In genomic region chr9:130041648-130042405, GRCh38 we compare ENCODE assay signal across 1 cellular context.
A peak's percentile ranks its signal among the peaks of the same experiment; 100 is the strongest.
TF ChIP-seq lines count a peak whose summit lies in the region.

No MANE protein-coding gene starts in this region.

TF ChIP-seq in GM12878, 131 proteins besides CTCF, POLR2A, EP300 and RAD21 (continues in another document):
- TF ChIP-seq ZNF622 (IDR thresholded peaks at IDR 0.05): no peak
- TF ChIP-seq HCFC1 (IDR thresholded peaks at IDR 0.05; ENCODE audit: low read length): no peak
- no peak for TF ChIP-seq E2F4 (IDR thresholded peaks at IDR 0.05; ENCODE audit: low read depth, low read length)
- no peak for TF ChIP-seq CBX5 (IDR thresholded peaks at IDR 0.05; ENCODE audit: low read depth)
- no peak for TF ChIP-seq SMAD5 (IDR thresholded peaks at IDR 0.05; ENCODE audit: low read depth)
- no peak for TF ChIP-seq HDAC2 (IDR thresholded peaks at IDR 0.05)
- no peak for TF ChIP-seq SMC3 (IDR thresholded peaks at IDR 0.05; ENCODE audit: borderline replicate concordance, low read length)
- TF ChIP-seq MTA3 (IDR thresholded peaks at IDR 0.05; ENCODE audit: borderline replicate concordance, low read length): no peak
- TF ChIP-seq, protein P1, sequence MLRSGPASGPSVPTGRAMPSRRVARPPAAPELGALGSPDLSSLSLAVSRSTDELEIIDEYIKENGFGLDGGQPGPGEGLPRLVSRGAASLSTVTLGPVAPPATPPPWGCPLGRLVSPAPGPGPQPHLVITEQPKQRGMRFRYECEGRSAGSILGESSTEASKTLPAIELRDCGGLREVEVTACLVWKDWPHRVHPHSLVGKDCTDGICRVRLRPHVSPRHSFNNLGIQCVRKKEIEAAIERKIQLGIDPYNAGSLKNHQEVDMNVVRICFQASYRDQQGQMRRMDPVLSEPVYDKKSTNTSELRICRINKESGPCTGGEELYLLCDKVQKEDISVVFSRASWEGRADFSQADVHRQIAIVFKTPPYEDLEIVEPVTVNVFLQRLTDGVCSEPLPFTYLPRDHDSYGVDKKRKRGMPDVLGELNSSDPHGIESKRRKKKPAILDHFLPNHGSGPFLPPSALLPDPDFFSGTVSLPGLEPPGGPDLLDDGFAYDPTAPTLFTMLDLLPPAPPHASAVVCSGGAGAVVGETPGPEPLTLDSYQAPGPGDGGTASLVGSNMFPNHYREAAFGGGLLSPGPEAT (IDR thresholded peaks at IDR 0.05; ENCODE audit: low read depth): 0 out of 2 replicates have a peak, but pooled peaks have one; percentile 26
- no peak for TF ChIP-seq MEF2B (IDR thresholded peaks at IDR 0.05; ENCODE audit: partially characterized antibody, poor library complexity, severe bottlenecking)
- no peak for TF ChIP-seq ATF3 (IDR thresholded peaks at IDR 0.05; ENCODE audit: borderline replicate concordance, extremely low read depth, low read depth, low read length)
- no peak for TF ChIP-seq GATAD2B (conservative IDR thresholded peaks at IDR 0.05; ENCODE audit: low read depth)
- TF ChIP-seq SREBF1 (IDR thresholded peaks at IDR 0.05; ENCODE audit: low read length): no peak
- TF ChIP-seq MYB (IDR thresholded peaks at IDR 0.05; ENCODE audit: borderline replicate concordance, low read depth, low read length): no peak
- no peak for TF ChIP-seq BCLAF1 (IDR thresholded peaks at IDR 0.05)
- no peak for TF ChIP-seq STAT1 (conservative IDR thresholded peaks at IDR 0.05)
- no peak for TF ChIP-seq SRF (IDR thresholded peaks at IDR 0.05; ENCODE audit: low read depth in 2 of 2, low read length in 2 of 2)
- TF ChIP-seq CREM (IDR thresholded peaks at IDR 0.05; ENCODE audit: low read depth): no peak
- no peak for TF ChIP-seq ZNF207 (IDR thresholded peaks at IDR 0.05; ENCODE audit: borderline replicate concordance)
- TF ChIP-seq CUX1 (IDR thresholded peaks at IDR 0.05; ENCODE audit: insufficient replicate concordance, low read depth, low read length): no peak
- no peak for TF ChIP-seq KAT2A (conservative IDR thresholded peaks at IDR 0.05; ENCODE audit: control insufficient read depth, low read depth, low read length)
- TF ChIP-seq EED (IDR thresholded peaks at IDR 0.05; ENCODE audit: low read depth): 0 out of 2 replicates have a peak, but pooled peaks have one; percentile 21
- no peak for TF ChIP-seq EGR1 (IDR thresholded peaks at IDR 0.05; ENCODE audit: borderline replicate concordance in 1 of 2, low read depth in 2 of 2, low read length in 2 of 2)
- TF ChIP-seq EZH2 (IDR thresholded peaks at IDR 0.05; ENCODE audit: borderline replicate concordance, control insufficient read depth, low read depth, low read length): no peak
- TF ChIP-seq POLR2AphosphoS2 (IDR thresholded peaks at IDR 0.05; ENCODE audit: low read depth, low read length): 0 out of 2 replicates have a peak, but pooled peaks have one; percentile 20
- no peak; the same call in 1 of the 2 replicates for TF ChIP-seq RUNX3 (IDR thresholded peaks at IDR 0.05; ENCODE audit: low read length)
- peak; percentile 74 for TF ChIP-seq POLR2AphosphoS5 (IDR thresholded peaks at IDR 0.05; ENCODE audit: low read length)
- TF ChIP-seq GABPA (IDR thresholded peaks at IDR 0.05; ENCODE audit: low read depth): no peak
- TF ChIP-seq NFYA (IDR thresholded peaks at IDR 0.05; ENCODE audit: borderline replicate concordance, low read depth, low read length): no peak
- no peak for TF ChIP-seq KDM1A (IDR thresholded peaks at IDR 0.05; ENCODE audit: borderline replicate concordance)
- TF ChIP-seq NBN (IDR thresholded peaks at IDR 0.05): peak; percentile 29; the same call in 1 of the 2 replicates
- TF ChIP-seq ATF7 (IDR thresholded peaks at IDR 0.05; ENCODE audit: low read depth): no peak
- no peak for TF ChIP-seq RFX5 (IDR thresholded peaks at IDR 0.05; ENCODE audit: low read depth, low read length)
- TF ChIP-seq, protein P2, sequence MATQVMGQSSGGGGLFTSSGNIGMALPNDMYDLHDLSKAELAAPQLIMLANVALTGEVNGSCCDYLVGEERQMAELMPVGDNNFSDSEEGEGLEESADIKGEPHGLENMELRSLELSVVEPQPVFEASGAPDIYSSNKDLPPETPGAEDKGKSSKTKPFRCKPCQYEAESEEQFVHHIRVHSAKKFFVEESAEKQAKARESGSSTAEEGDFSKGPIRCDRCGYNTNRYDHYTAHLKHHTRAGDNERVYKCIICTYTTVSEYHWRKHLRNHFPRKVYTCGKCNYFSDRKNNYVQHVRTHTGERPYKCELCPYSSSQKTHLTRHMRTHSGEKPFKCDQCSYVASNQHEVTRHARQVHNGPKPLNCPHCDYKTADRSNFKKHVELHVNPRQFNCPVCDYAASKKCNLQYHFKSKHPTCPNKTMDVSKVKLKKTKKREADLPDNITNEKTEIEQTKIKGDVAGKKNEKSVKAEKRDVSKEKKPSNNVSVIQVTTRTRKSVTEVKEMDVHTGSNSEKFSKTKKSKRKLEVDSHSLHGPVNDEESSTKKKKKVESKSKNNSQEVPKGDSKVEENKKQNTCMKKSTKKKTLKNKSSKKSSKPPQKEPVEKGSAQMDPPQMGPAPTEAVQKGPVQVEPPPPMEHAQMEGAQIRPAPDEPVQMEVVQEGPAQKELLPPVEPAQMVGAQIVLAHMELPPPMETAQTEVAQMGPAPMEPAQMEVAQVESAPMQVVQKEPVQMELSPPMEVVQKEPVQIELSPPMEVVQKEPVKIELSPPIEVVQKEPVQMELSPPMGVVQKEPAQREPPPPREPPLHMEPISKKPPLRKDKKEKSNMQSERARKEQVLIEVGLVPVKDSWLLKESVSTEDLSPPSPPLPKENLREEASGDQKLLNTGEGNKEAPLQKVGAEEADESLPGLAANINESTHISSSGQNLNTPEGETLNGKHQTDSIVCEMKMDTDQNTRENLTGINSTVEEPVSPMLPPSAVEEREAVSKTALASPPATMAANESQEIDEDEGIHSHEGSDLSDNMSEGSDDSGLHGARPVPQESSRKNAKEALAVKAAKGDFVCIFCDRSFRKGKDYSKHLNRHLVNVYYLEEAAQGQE (IDR thresholded peaks at IDR 0.05; ENCODE audit: low read depth, low read length): no peak
- peak; percentile 54 for TF ChIP-seq HDAC6 (IDR thresholded peaks at IDR 0.05; ENCODE audit: unreplicated experiment)
- TF ChIP-seq PAX5 (IDR thresholded peaks at IDR 0.05; ENCODE audit: borderline replicate concordance, low read depth, low read length): no peak
- no peak for TF ChIP-seq IRF3 (IDR thresholded peaks at IDR 0.05)
- TF ChIP-seq MTA2 (IDR thresholded peaks at IDR 0.05; ENCODE audit: low read depth): no peak
- no peak for TF ChIP-seq PML (IDR thresholded peaks at IDR 0.05; ENCODE audit: low read length)
- TF ChIP-seq SREBF2 (IDR thresholded peaks at IDR 0.05; ENCODE audit: low read length): no peak
- TF ChIP-seq LARP7 (IDR thresholded peaks at IDR 0.05): 0 out of 2 replicates have a peak, but pooled peaks have one; percentile 19
- no peak for TF ChIP-seq WRNIP1 (IDR thresholded peaks at IDR 0.05; ENCODE audit: borderline replicate concordance, low read depth, low read length)
- TF ChIP-seq, protein P3, sequence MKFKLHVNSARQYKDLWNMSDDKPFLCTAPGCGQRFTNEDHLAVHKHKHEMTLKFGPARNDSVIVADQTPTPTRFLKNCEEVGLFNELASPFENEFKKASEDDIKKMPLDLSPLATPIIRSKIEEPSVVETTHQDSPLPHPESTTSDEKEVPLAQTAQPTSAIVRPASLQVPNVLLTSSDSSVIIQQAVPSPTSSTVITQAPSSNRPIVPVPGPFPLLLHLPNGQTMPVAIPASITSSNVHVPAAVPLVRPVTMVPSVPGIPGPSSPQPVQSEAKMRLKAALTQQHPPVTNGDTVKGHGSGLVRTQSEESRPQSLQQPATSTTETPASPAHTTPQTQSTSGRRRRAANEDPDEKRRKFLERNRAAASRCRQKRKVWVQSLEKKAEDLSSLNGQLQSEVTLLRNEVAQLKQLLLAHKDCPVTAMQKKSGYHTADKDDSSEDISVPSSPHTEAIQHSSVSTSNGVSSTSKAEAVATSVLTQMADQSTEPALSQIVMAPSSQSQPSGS (IDR thresholded peaks at IDR 0.05; ENCODE audit: low read length): no peak
- TF ChIP-seq TBL1XR1 (IDR thresholded peaks at IDR 0.05; ENCODE audit: low read depth, low read length): no peak
- peak; percentile 99 for TF ChIP-seq MLLT1 (IDR thresholded peaks at IDR 0.05)
- no peak for TF ChIP-seq JUNB (IDR thresholded peaks at IDR 0.05)
- TF ChIP-seq STAT3 (IDR thresholded peaks at IDR 0.05; ENCODE audit: low read depth, low read length): no peak
- no peak for TF ChIP-seq BRCA1 (IDR thresholded peaks at IDR 0.05; ENCODE audit: low read depth, low read length)
